In the genomic region with DNA sequence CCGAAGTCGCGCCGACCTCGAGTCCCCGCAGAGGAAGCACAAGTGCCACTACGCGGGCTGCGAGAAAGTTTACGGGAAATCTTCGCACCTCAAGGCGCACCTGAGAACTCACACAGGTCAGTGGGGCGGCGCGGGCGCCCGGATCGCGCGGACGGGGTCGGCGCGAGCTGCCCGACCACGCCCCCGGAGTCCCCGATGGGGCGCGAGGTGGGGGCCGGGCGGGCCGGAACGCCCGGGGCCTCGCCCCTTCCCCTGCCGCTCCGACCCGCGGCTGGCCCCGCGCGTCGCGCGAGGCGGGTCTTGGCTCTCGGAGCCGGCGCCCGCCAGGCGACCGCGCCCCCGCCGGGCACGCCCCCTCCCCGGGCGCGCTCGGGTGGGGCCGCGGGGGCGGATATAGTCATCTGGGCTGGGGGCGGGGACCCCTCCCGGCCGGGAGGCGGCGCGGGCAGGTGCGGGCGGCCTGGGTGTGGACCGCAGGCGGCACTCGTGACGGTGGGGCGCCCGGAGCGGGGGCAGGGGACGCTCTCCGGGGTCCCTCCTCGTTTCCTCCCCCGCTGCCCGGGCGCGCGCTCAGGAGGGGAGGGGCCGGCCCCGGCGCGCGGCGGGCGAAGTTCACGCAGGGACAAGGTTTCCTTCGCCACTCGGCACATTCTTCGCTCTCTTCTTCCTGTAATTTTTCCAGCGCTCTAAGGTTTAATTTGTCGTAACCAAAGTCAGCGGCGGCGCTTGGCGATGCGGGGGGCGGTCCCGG, we compare ENCODE assay signal across 8 cellular contexts. TPM values are rescaled to one million over a fixed set of nuclear protein-coding genes. Genes with fewer than 3 reads are reported as not detected.
A peak's percentile ranks its signal among the peaks of the same experiment; 100 is the strongest.
DNase-seq lines count a peak whose midpoint lies in the region; ATAC-seq and TF ChIP-seq lines count a peak whose summit lies in the region.

No MANE protein-coding gene starts in this region.

- peak overlapping the region; percentile 82 for H3K27ac ChIP-seq in SU-DHL-6 (ENCODE audit: low read depth, low read length)
- H3K27ac ChIP-seq in angular gyrus (ENCODE audit: low read depth, low read length) = peak overlapping the region; percentile 84
- H3K27ac ChIP-seq in hepatocyte = peak overlapping the region; percentile 99
- peak overlapping the region; percentile 86 to 99 (median 92) for H3K27ac ChIP-seq in gastrocnemius medialis

- H4K20me1 ChIP-seq in SU-DHL-6 (ENCODE audit: low read depth, low read length) (peaks cover 5% of the 10 kb centered on the region; the same call in 1 of the 2 replicates), hepatocyte (ENCODE audit: insufficient read depth, poor library complexity, severe bottlenecking) (peaks cover 45% of the 10 kb centered on the region)

- H2AFZ ChIP-seq in SU-DHL-6 (ENCODE audit: low read depth, low read length, severe bottlenecking) (peak overlapping the region; percentile 44), hepatocyte (peak overlapping the region; percentile 35)

- WGBS in hepatocyte (ENCODE audit: low lambda C conversion rate, missing lambda C conversion rate) = 3% methylated on average over 38 of the region's 107 CpGs

- H3K4me2 ChIP-seq in SU-DHL-6 (ENCODE audit: low read depth, low read length, poor library complexity, severe bottlenecking) (peak overlapping the region; percentile 59), hepatocyte (peak overlapping the region; percentile 99)

- in situ Hi-C loops in gastrocnemius medialis (cut with MboI; ENCODE audit: low sequenced_read_pairs in 4 of 4) = loop anchor here in 3 of 4 donors (10.0 to 25.0 kb wide), 2 partner anchors 113 to 366 kb away; no protein-coding TSS in a partner anchor

- ATAC-seq in gastrocnemius medialis = peak; percentile 10 to 14
- no peak for ATAC-seq in HG02840 (IDR thresholded peaks at IDR 0.05; ENCODE audit: low FRiP score, unreplicated experiment)

- no peaks in the 10 kb centered on the region for H3K27me3 ChIP-seq in SU-DHL-6 (ENCODE audit: low read length)
- no peaks in the 10 kb centered on the region for H3K27me3 ChIP-seq in hepatocyte
- no peaks in the 10 kb centered on the region for H3K27me3 ChIP-seq in gastrocnemius medialis

- H3K4me1 ChIP-seq in hepatocyte (ENCODE audit: insufficient read depth) = peaks cover 24% of the 10 kb centered on the region
- peaks cover 45 to 48% of the 10 kb centered on the region in 2 donors for H3K4me1 ChIP-seq in gastrocnemius medialis

- TF ChIP-seq CTCF in SU-DHL-6 (IDR thresholded peaks at IDR 0.05; ENCODE audit: insufficient read depth, low read length, poor library complexity, severe bottlenecking) (no peak), hepatocyte (IDR thresholded peaks at IDR 0.05; ENCODE audit: poor library complexity) (no peak), gastrocnemius medialis (IDR thresholded peaks at IDR 0.05 in 4 of 5, conservative IDR thresholded peaks at IDR 0.05 in 1 of 5) (peak in 4 of 5 experiments; percentile 13 to 44 (median 24))

- TF ChIP-seq POLR2A in gastrocnemius medialis (IDR thresholded peaks at IDR 0.05) = peak; percentile 83 to 85

- H3F3A ChIP-seq in SU-DHL-6 (ENCODE audit: insufficient read depth) = peaks cover 20% of the 10 kb centered on the region

- H3K36me3 ChIP-seq in SU-DHL-6 (ENCODE audit: low read length) (no peaks in the 10 kb centered on the region), hepatocyte (replicated peaks; ENCODE audit: insufficient read depth, low read depth) (no peaks in the 10 kb centered on the region), gastrocnemius medialis (no peaks in the 10 kb centered on the region)

- no peaks in the 10 kb centered on the region for H3K9me2 ChIP-seq in SU-DHL-6 (replicated peaks; ENCODE audit: insufficient read depth, low read length)
- no peaks in the 10 kb centered on the region for H3K9me2 ChIP-seq in hepatocyte (replicated peaks; ENCODE audit: insufficient read depth)

- no peaks in the 10 kb centered on the region for H3K9me3 ChIP-seq in SU-DHL-6 (ENCODE audit: insufficient read depth, low read length)
- H3K9me3 ChIP-seq in hepatocyte (ENCODE audit: low read depth) = no peaks in the 10 kb centered on the region
- no peaks in the 10 kb centered on the region for H3K9me3 ChIP-seq in gastrocnemius medialis

- H3K4me3 ChIP-seq in SU-DHL-6 (ENCODE audit: insufficient read depth, low read length, poor library complexity, severe bottlenecking) = peak overlapping the region; percentile 87
- H3K4me3 ChIP-seq in hepatocyte = peak overlapping the region; percentile 65
- peak overlapping the region; percentile 67 to 91 (median 78) for H3K4me3 ChIP-seq in gastrocnemius medialis

- DNase-seq in EH (ENCODE audit: low read depth) = peak; percentile 57
- DNase-seq in HT-29 (ENCODE audit: low spot score) = peak; percentile 64
- DNase-seq in hepatocyte (ENCODE audit: low spot score) = peak; percentile 89
- DNase-seq in gastrocnemius medialis = peak in 1 of 2 donors; percentile 67
- DNase-seq in NCI-H1092 treated with DMSO at 0.1 percent for 48 hours (lab: John Stamatoyannopoulos, UW) = no peak

- H3K79me2 ChIP-seq in SU-DHL-6 (ENCODE audit: insufficient read depth, low read length) (peaks cover 38% of the 10 kb centered on the region), hepatocyte (peaks cover 43% of the 10 kb centered on the region)

- intact Hi-C loops in gastrocnemius medialis (cut with DNase I; ENCODE audit: low total_unique reads) = loop anchor here (2.0 to 5.0 kb wide), 5 partner anchors 21 to 1506 kb away; a partner anchor contains a TSS

- H3K9ac ChIP-seq in SU-DHL-6 (ENCODE audit: low read length) = peak overlapping the region; percentile 66

RNA-seq across cellular contexts. Expression of a gene that starts 1.2 kb away (rescaled TPM):
- total RNA-seq in HT-29 (2014; rRNA removed; shearing (Covaris generic)) = 52.2 and 52.7 TPM in 2 replicates
- total RNA-seq in hepatocyte (35.4 and 51.2 TPM in 2 replicates), gastrocnemius medialis (10 to 100 TPM; 18.3 to 50.2 (median 32.9) TPM)
- polyA plus RNA-seq in hepatocyte = 27.3 and 32.7 TPM in 2 replicates

Comparison
In these comparisons a context has a peak if more than half of its experiments do, and no peak if none do; other contexts are left out.
1. CTCF ChIP-seq: peak in gastrocnemius medialis (4 of 5); none in SU-DHL-6 (single experiment) and hepatocyte (single experiment).
2. Peak in every context shown above with its lines, with median percentiles within 50 percentile points of each other: H3K27ac ChIP-seq and H3K4me3 ChIP-seq.